Comparison of ENCODE assay signal across 17 cellular contexts in genomic region chr16:47481698-47482374, GRCh38. TPM values are rescaled to one million over a fixed set of nuclear protein-coding genes. Genes with fewer than 3 reads are reported as not detected.
DNase-seq lines count a peak whose midpoint lies in the region; ATAC-seq and TF ChIP-seq lines count a peak whose summit lies in the region.
"Had no signal": no experiment of that assay in that cellular context is flagged by ENCODE, and none has a peak within 500 bp of the region (broad histone marks: within the 10 kb centered on the region; RNA-seq: fewer than 3 reads in every experiment).

No MANE protein-coding gene starts in this region.

- peaks cover 37% of the 10 kb centered on the region for H3K4me1 Mint-ChIP-seq in stimulated activated naive CD8-positive, alpha-beta T cell treated with anti-CD3 and anti-CD28 coated beads, Interleukin-15, amount 100 ng/mL, for 72 hours
- H3K4me1 Mint-ChIP-seq in activated naive CD8-positive, alpha-beta T cell treated with anti-CD3 and anti-CD28 coated beads, Interleukin-2, amount 50 U/mL, for 24 hours: peaks cover 37% of the 10 kb centered on the region
- peaks cover 42% of the 10 kb centered on the region for H3K4me1 Mint-ChIP-seq in CD8-positive, alpha-beta T cell (ENCODE audit: low read depth)

- H3K27ac Mint-ChIP-seq in stimulated activated naive CD8-positive, alpha-beta T cell treated with anti-CD3 and anti-CD28 coated beads, Interleukin-15, amount 100 ng/mL, for 72 hours: peak overlapping the region in 1 of 2 donors; percentile 54
- peak overlapping the region; percentile 57 for H3K27ac Mint-ChIP-seq in activated naive CD8-positive, alpha-beta T cell treated with anti-CD3 and anti-CD28 coated beads, Interleukin-2, amount 50 U/mL, for 24 hours
- no peak overlapping the region for H3K27ac Mint-ChIP-seq in CD8-positive, alpha-beta T cell

- POLR2A ChIA-PET in CD8-positive, alpha-beta T cell (lab: Charles Lee): interaction anchor here (1.0 to 1.3 kb wide), 2 partner anchors 30 to 31 kb away, joined by 3 to 4 read pairs; no protein-coding TSS in a partner anchor
- POLR2A ChIA-PET in HEK293T (lab: Yijun Ruan, JAX): no interaction called here

- peaks cover 8% of the 10 kb centered on the region for H3K36me3 Mint-ChIP-seq in activated naive CD8-positive, alpha-beta T cell treated with anti-CD3 and anti-CD28 coated beads, Interleukin-2, amount 50 U/mL, for 24 hours (ENCODE audit: low read depth)
- H3K36me3 Mint-ChIP-seq in CD8-positive, alpha-beta T cell: peaks cover 18% of the 10 kb centered on the region

- H3K36me3 ChIP-seq in CD8-positive, alpha-beta T cell (ENCODE audit: insufficient read depth, low read length): no peaks in the 10 kb centered on the region
- no peaks in the 10 kb centered on the region for H3K36me3 ChIP-seq in vagina

- H3K9me3 Mint-ChIP-seq in stimulated activated naive CD8-positive, alpha-beta T cell treated with anti-CD3 and anti-CD28 coated beads, Interleukin-15, amount 100 ng/mL, for 72 hours: no peaks in the 10 kb centered on the region
- H3K9me3 Mint-ChIP-seq in activated naive CD8-positive, alpha-beta T cell treated with anti-CD3 and anti-CD28 coated beads, Interleukin-2, amount 50 U/mL, for 24 hours: no peaks in the 10 kb centered on the region
- H3K9me3 Mint-ChIP-seq in CD8-positive, alpha-beta T cell: no peaks in the 10 kb centered on the region

- CTCF ChIA-PET in CD8-positive, alpha-beta T cell (lab: Charles Lee): no interaction called here
- CTCF ChIA-PET in HEK293T (lab: Yijun Ruan, JAX): interaction anchor here (0.9 kb wide), 1 partner anchor 60 kb away, joined by 4 read pairs; no protein-coding TSS in a partner anchor

- peak; percentile 75 for ATAC-seq in stimulated activated naive CD8-positive, alpha-beta T cell treated with anti-CD3 and anti-CD28 coated beads, Interleukin-15, Interleukin-2, amounts not matched to agents 100 U/mL and 50 U/mL, for 24 hours
- no peak for ATAC-seq in stimulated activated naive CD8-positive, alpha-beta T cell treated with anti-CD3 and anti-CD28 coated beads, Interleukin-15, amount 100 ng/mL, for 72 hours
- ATAC-seq in HG03175 (IDR thresholded peaks at IDR 0.05; ENCODE audit: unreplicated experiment): peak; percentile 50
- ATAC-seq in activated naive CD8-positive, alpha-beta T cell treated with anti-CD3 and anti-CD28 coated beads, Interleukin-2, amount 50 U/mL, for 24 hours: peak; percentile 72
- no peak for ATAC-seq in CD8-positive, alpha-beta T cell
- ATAC-seq: A549, SK-N-SH treated with all-trans-retinoic acid at 6 μM for 48 hours had no signal

- H3K4me3 Mint-ChIP-seq in stimulated activated naive CD8-positive, alpha-beta T cell treated with anti-CD3 and anti-CD28 coated beads, Interleukin-15, amount 100 ng/mL, for 72 hours: peak overlapping the region in 1 of 2 donors; percentile 45
- H3K4me3 Mint-ChIP-seq in activated naive CD8-positive, alpha-beta T cell treated with anti-CD3 and anti-CD28 coated beads, Interleukin-2, amount 50 U/mL, for 24 hours: no peak overlapping the region
- no peak overlapping the region for H3K4me3 Mint-ChIP-seq in CD8-positive, alpha-beta T cell
- H3K4me3 Mint-ChIP-seq: CD14-positive monocyte had no signal

- H3K27ac ChIP-seq in CD8-positive, alpha-beta T cell (ENCODE audit: low read depth, low read length): no peak overlapping the region
- no peak overlapping the region for H3K27ac ChIP-seq in vagina
- H3K27ac ChIP-seq: A549, HL-60 had no signal

- intact Hi-C loops in CD8-positive, alpha-beta T cell (cut with DNase I, micrococcal nuclease): no loop called here
- intact Hi-C loops in vagina (cut with DNase I): no loop called here

- no peak for TF ChIP-seq POLR2A in vagina (IDR thresholded peaks at IDR 0.05)

- H3K4me3 ChIP-seq in CD8-positive, alpha-beta T cell (ENCODE audit: low read depth, low read length): no peak overlapping the region
- no peak overlapping the region for H3K4me3 ChIP-seq in vagina
- H3K4me3 ChIP-seq: A549 had no signal

- H3K27me3 Mint-ChIP-seq in stimulated activated naive CD8-positive, alpha-beta T cell treated with anti-CD3 and anti-CD28 coated beads, Interleukin-15, amount 100 ng/mL, for 72 hours: no peaks in the 10 kb centered on the region
- no peaks in the 10 kb centered on the region for H3K27me3 Mint-ChIP-seq in activated naive CD8-positive, alpha-beta T cell treated with anti-CD3 and anti-CD28 coated beads, Interleukin-2, amount 50 U/mL, for 24 hours
- H3K27me3 Mint-ChIP-seq in CD8-positive, alpha-beta T cell (ENCODE audit: low read depth): no peaks in the 10 kb centered on the region

- DNase-seq in stimulated activated naive CD8-positive, alpha-beta T cell treated with anti-CD3 and anti-CD28 coated beads, Interleukin-15, Interleukin-2, amounts not matched to agents 100 U/mL and 50 U/mL, for 24 hours: no peak
- DNase-seq in stimulated activated naive CD8-positive, alpha-beta T cell treated with anti-CD3 and anti-CD28 coated beads, Interleukin-15, amount 100 ng/mL, for 72 hours: no peak
- DNase-seq in activated naive CD8-positive, alpha-beta T cell treated with anti-CD3 and anti-CD28 coated beads, Interleukin-2, amount 50 U/mL, for 24 hours: no peak
- no peak for DNase-seq in CD8-positive, alpha-beta T cell
- no peak for DNase-seq in HEK293T (ENCODE audit: extremely low spot score)
- DNase-seq in vagina (ENCODE audit: extremely low spot score in 2 of 2): no peak
- no peak for DNase-seq in DMS79 treated with DMSO at 0.1 percent for 48 hours (lab: John Stamatoyannopoulos, UW)
- DNase-seq: Calu3, KBM-7, NCI-H1092 treated with DMSO at 0.1 percent for 48 hours, NCI-H1694 treated with DMSO at 0.1 percent for 48 hours, NCI-H446 had no signal

- TF ChIP-seq CTCF in CD8-positive, alpha-beta T cell (IDR thresholded peaks at IDR 0.05): no peak
- no peak for TF ChIP-seq CTCF in vagina (IDR thresholded peaks at IDR 0.05)

- H3K4me1 ChIP-seq in CD8-positive, alpha-beta T cell (ENCODE audit: insufficient read depth, low read length): no peaks in the 10 kb centered on the region
- no peaks in the 10 kb centered on the region for H3K4me1 ChIP-seq in vagina

- no peaks in the 10 kb centered on the region for H3K27me3 ChIP-seq in CD8-positive, alpha-beta T cell (ENCODE audit: insufficient read depth, low read length)
- H3K27me3 ChIP-seq in vagina: no peaks in the 10 kb centered on the region

- no peaks in the 10 kb centered on the region for H3K9me3 ChIP-seq in CD8-positive, alpha-beta T cell (ENCODE audit: low read length)
- H3K9me3 ChIP-seq in vagina: no peaks in the 10 kb centered on the region
- H3K9me3 ChIP-seq: A549 had no signal

TF ChIP-seq in HEK293T, 16 proteins besides CTCF, POLR2A, EP300 and RAD21:
- TF ChIP-seq NFRKB (IDR thresholded peaks at IDR 0.05) (no peak), FOXK2 (IDR thresholded peaks at IDR 0.05) (no peak), PKNOX1 (IDR thresholded peaks at IDR 0.05) (no peak), FOXA1 (IDR thresholded peaks at IDR 0.05) (no peak), TARDBP (IDR thresholded peaks at IDR 0.05) (no peak), FOXM1 (IDR thresholded peaks at IDR 0.05; ENCODE audit: borderline replicate concordance) (no peak), LEF1 (IDR thresholded peaks at IDR 0.05; ENCODE audit: borderline replicate concordance) (no peak), HDGF (IDR thresholded peaks at IDR 0.05; ENCODE audit: borderline replicate concordance) (no peak), CTBP1 (IDR thresholded peaks at IDR 0.05; ENCODE audit: borderline replicate concordance) (no peak), BHLHE40 (IDR thresholded peaks at IDR 0.05; ENCODE audit: borderline replicate concordance) (no peak), L3MBTL2 (conservative IDR thresholded peaks at IDR 0.05) (no peak), ELF4 (IDR thresholded peaks at IDR 0.05) (no peak), SUZ12 (IDR thresholded peaks at IDR 0.05) (no peak), SP1 (IDR thresholded peaks at IDR 0.05) (no peak), ARNT (IDR thresholded peaks at IDR 0.05) (no peak)

RNA-seq across cellular contexts. Expression of gene PHKB, which starts 20.7 kb away (rescaled TPM):
- total RNA-seq in CD8-positive, alpha-beta T cell: 10 to 100 TPM; 32.4 to 32.8 TPM
- 64.8 TPM for total RNA-seq in vagina

RNA-seq across cellular contexts. Expression of gene ITFG1, which starts 21.0 kb away (rescaled TPM):
- total RNA-seq in CD8-positive, alpha-beta T cell: 10 to 100 TPM; 13.2 to 16.8 TPM
- 24.8 TPM for total RNA-seq in vagina

Comparison
In these comparisons a context has a peak if more than half of its experiments do, and no peak if none do; other contexts are left out.
1. ATAC-seq: peak in stimulated activated naive CD8-positive, alpha-beta T cell treated with anti-CD3 and anti-CD28 coated beads, Interleukin-15, Interleukin-2, amounts not matched to agents 100 U/mL and 50 U/mL, for 24 hours (single experiment), HG03175 (single experiment) and activated naive CD8-positive, alpha-beta T cell treated with anti-CD3 and anti-CD28 coated beads, Interleukin-2, amount 50 U/mL, for 24 hours (single experiment); none in stimulated activated naive CD8-positive, alpha-beta T cell treated with anti-CD3 and anti-CD28 coated beads, Interleukin-15, amount 100 ng/mL, for 72 hours (single experiment) and CD8-positive, alpha-beta T cell (single experiment).